ENCODE assay signal across 8 cellular contexts in genomic region chr12:4849024-4849594, GRCh38.
A peak's percentile ranks its signal among the peaks of the same experiment; 100 is the strongest.
DNase-seq lines count a peak whose midpoint lies in the region; ATAC-seq and TF ChIP-seq lines count a peak whose summit lies in the region.

No MANE protein-coding gene starts in this region.

- TF ChIP-seq POLR2A in spleen (IDR thresholded peaks at IDR 0.05) = no peak

- in situ Hi-C loops in Caki2 (cut with HindIII; ENCODE audit: low pct_unique_long_range_greater_than_20kb, low sequenced_read_pairs) = no loop called here
- in situ Hi-C loops in GM23248 (cut with MboI) = no loop called here

- H3K4me1 ChIP-seq in GM23248 (ENCODE audit: insufficient read depth) (no peaks in the 10 kb centered on the region), spleen (peaks cover 0 to 8% (median 2%) of the 10 kb centered on the region in 6 donors)

- H3K27ac ChIP-seq in GM23248 = no peak overlapping the region
- H3K27ac ChIP-seq in RWPE1 = no peak overlapping the region
- no peak overlapping the region for H3K27ac ChIP-seq in spleen

- POLR2A ChIA-PET in RWPE1 (lab: Yijun Ruan, JAX; ENCODE audit: low non-redundant PET) = no interaction called here

- H3K4me1 Mint-ChIP-seq in activated T-cell treated with anti-CD3 and anti-CD28 coated beads, Interleukin-2, amount 50 U/mL, for 4 hours (ENCODE audit: low read depth) = no peaks in the 10 kb centered on the region

- CTCF ChIA-PET in RWPE1 (lab: Yijun Ruan, JAX) = interaction anchor here (0.5 to 1.3 kb wide), 11 partner anchors 9 to 953 kb away, joined by 3 to 11 read pairs (median 4); no protein-coding TSS in a partner anchor

- H3K9me3 ChIP-seq in GM23248 (ENCODE audit: low read depth) (no peaks in the 10 kb centered on the region), spleen (no peaks in the 10 kb centered on the region)

- TF ChIP-seq CTCF in RWPE1 (conservative IDR thresholded peaks at IDR 0.05; ENCODE audit: low read depth) = peak; percentile 46; the same call in 1 of the 2 replicates
- peak; percentile 7 to 79 (median 56) for TF ChIP-seq CTCF in spleen (IDR thresholded peaks at IDR 0.05 in 8 of 11, conservative IDR thresholded peaks at IDR 0.05 in 3 of 11)

- H3K27me3 Mint-ChIP-seq in activated T-cell treated with anti-CD3 and anti-CD28 coated beads, Interleukin-2, amount 50 U/mL, for 4 hours (ENCODE audit: low read depth) = peaks cover 7% of the 10 kb centered on the region

- no peaks in the 10 kb centered on the region for H4K20me1 ChIP-seq in GM23248 (ENCODE audit: insufficient read depth)

- no peak overlapping the region for H2AFZ ChIP-seq in GM23248

- intact Hi-C loops in spleen (cut with DNase I; ENCODE audit: low total_unique reads) = no loop called here

- H3K27me3 ChIP-seq in GM23248 (replicated peaks; ENCODE audit: insufficient read depth) = 0 out of 2 replicates have a peak, but pooled peaks cover 3% of the 10 kb centered on the region
- no peaks in the 10 kb centered on the region for H3K27me3 ChIP-seq in spleen (replicated peaks in 1 of 7)

- H3K9me3 Mint-ChIP-seq in activated T-cell treated with anti-CD3 and anti-CD28 coated beads, Interleukin-2, amount 50 U/mL, for 4 hours = no peaks in the 10 kb centered on the region

- peak; percentile 66 for DNase-seq in Caki2 (ENCODE audit: low read depth)
- peak; percentile 60 for DNase-seq in GM23248
- peak; percentile 42 for DNase-seq in RWPE1 (ENCODE audit: low spot score)
- peak; percentile 47 for DNase-seq in fibroblast of peridontal ligament (ENCODE audit: extremely low read depth)
- no peak for DNase-seq in spleen
- no peak for DNase-seq in GM19240 (ENCODE audit: insufficient read length, low spot score)
- no peak for DNase-seq in activated T-cell treated with anti-CD3 and anti-CD28 coated beads, Interleukin-2, amount 50 U/mL, for 4 hours

- no peaks in the 10 kb centered on the region for H3K36me3 Mint-ChIP-seq in activated T-cell treated with anti-CD3 and anti-CD28 coated beads, Interleukin-2, amount 50 U/mL, for 4 hours (ENCODE audit: insufficient read depth)

- H3F3A ChIP-seq in GM23248 (ENCODE audit: insufficient read depth) = no peaks in the 10 kb centered on the region

- no peak overlapping the region for H3K9ac ChIP-seq in GM23248

- no peak overlapping the region for H3K4me2 ChIP-seq in GM23248 (ENCODE audit: unreplicated experiment)

- no peak overlapping the region for H3K4me3 Mint-ChIP-seq in activated T-cell treated with anti-CD3 and anti-CD28 coated beads, Interleukin-2, amount 50 U/mL, for 4 hours

- H3K36me3 ChIP-seq in GM23248 (ENCODE audit: low read depth) = no peaks in the 10 kb centered on the region
- no peaks in the 10 kb centered on the region for H3K36me3 ChIP-seq in spleen

- ATAC-seq in activated T-cell treated with anti-CD3 and anti-CD28 coated beads, Interleukin-2, amount 50 U/mL, for 4 hours = no peak
- no peak for ATAC-seq in HG03342 (IDR thresholded peaks at IDR 0.05; ENCODE audit: unreplicated experiment)

- H3K9me2 ChIP-seq in GM23248 (ENCODE audit: insufficient read depth) = no peaks in the 10 kb centered on the region

- 12 to 14% methylated on average over 11 to 12 of the region's 12 CpGs for WGBS in GM23248 (ENCODE audit: low coverage in 1 of 2, low lambda C conversion rate in 2 of 2, missing lambda C conversion rate in 2 of 2), 2 experiments
- 29 to 45% (median 34%) methylated on average over 12 of the region's 12 CpGs for WGBS in spleen, 5 donors

- H3K4me3 ChIP-seq in GM23248 = no peak overlapping the region
- H3K4me3 ChIP-seq in spleen = no peak overlapping the region

- no peaks in the 10 kb centered on the region for H3K79me2 ChIP-seq in GM23248 (ENCODE audit: insufficient read depth)

Comparison
In these comparisons a context has a peak if more than half of its experiments do, and no peak if none do; other contexts are left out.
1. DNase-seq: peak in Caki2 (single experiment), GM23248 (single experiment), RWPE1 (single experiment) and fibroblast of peridontal ligament (single experiment); none in spleen (single experiment), GM19240 (single experiment) and activated T-cell treated with anti-CD3 and anti-CD28 coated beads, Interleukin-2, amount 50 U/mL, for 4 hours (single experiment).